In genomic region chr10:63169063-63169462, GRCh38 we compare ENCODE assay signal across 16 cellular contexts. TPM values are rescaled to one million over a fixed set of nuclear protein-coding genes. Genes with fewer than 3 reads are reported as not detected.
A peak's percentile ranks its signal among the peaks of the same experiment; 100 is the strongest.
DNase-seq lines count a peak whose midpoint lies in the region; ATAC-seq and TF ChIP-seq lines count a peak whose summit lies in the region.
"Had no signal": no experiment of that assay in that cellular context is flagged by ENCODE, and none has a peak within 500 bp of the region (broad histone marks: within the 10 kb centered on the region; RNA-seq: fewer than 3 reads in every experiment).

No MANE protein-coding gene starts in this region.

- no peak overlapping the region for H3K4me3 ChIP-seq in endodermal cell (ENCODE audit: low read length)
- H3K4me3 ChIP-seq in osteoblast (ENCODE audit: insufficient read depth, low read length) = no peak overlapping the region
- no peak overlapping the region for H3K4me3 ChIP-seq in left lung
- H3K4me3 ChIP-seq: heart left ventricle, SJSA1 had no signal

- H3K27ac ChIP-seq in endodermal cell (ENCODE audit: low read depth, low read length) (no peak overlapping the region), osteoblast (ENCODE audit: low read depth, low read length) (peak overlapping the region; percentile 17), left lung (peak overlapping the region in 1 of 2 donors; percentile 9)
- H3K27ac ChIP-seq: SJSA1 had no signal

- no peak overlapping the region for H3K4me3 Mint-ChIP-seq in activated CD4-positive, alpha-beta T cell treated with anti-CD3 and anti-CD28 coated beads for 36 hours
- H3K4me3 Mint-ChIP-seq in IgD-negative memory B cell (peak overlapping the region in 1 of 4 donors; percentile 10), endodermal cell (no peak overlapping the region)
- H3K4me3 Mint-ChIP-seq: CD14-positive monocyte; HFFc6; stimulated activated effector memory CD8-positive, alpha-beta T cell treated with anti-CD3 and anti-CD28 coated beads, Interleukin-12 subunit alpha, Interleukin-12 subunit beta, amount 100 ng/mL, for 72 hours had no signal

- H3K9me3 ChIP-seq in endodermal cell (ENCODE audit: control insufficient read depth, low read length) = no peaks in the 10 kb centered on the region
- H3K9me3 ChIP-seq in osteoblast (ENCODE audit: low read depth, low read length) = no peaks in the 10 kb centered on the region
- no peaks in the 10 kb centered on the region for H3K9me3 ChIP-seq in left lung
- H3K9me3 ChIP-seq: heart left ventricle, SJSA1 had no signal

- no peak overlapping the region for H3K4me2 ChIP-seq in osteoblast (ENCODE audit: insufficient read depth, low read length)

- H3K9me3 Mint-ChIP-seq in activated CD4-positive, alpha-beta T cell treated with anti-CD3 and anti-CD28 coated beads for 36 hours (ENCODE audit: low read depth) = no peaks in the 10 kb centered on the region
- H3K9me3 Mint-ChIP-seq in IgD-negative memory B cell = no peaks in the 10 kb centered on the region
- H3K9me3 Mint-ChIP-seq in endodermal cell = no peaks in the 10 kb centered on the region
- H3K9me3 Mint-ChIP-seq: CD14-positive monocyte; HFFc6; stimulated activated effector memory CD8-positive, alpha-beta T cell treated with anti-CD3 and anti-CD28 coated beads, Interleukin-12 subunit alpha, Interleukin-12 subunit beta, amount 100 ng/mL, for 72 hours had no signal

- H3K27me3 Mint-ChIP-seq in activated CD4-positive, alpha-beta T cell treated with anti-CD3 and anti-CD28 coated beads for 36 hours = no peaks in the 10 kb centered on the region
- H3K27me3 Mint-ChIP-seq in IgD-negative memory B cell = no peaks in the 10 kb centered on the region
- no peaks in the 10 kb centered on the region for H3K27me3 Mint-ChIP-seq in endodermal cell (ENCODE audit: insufficient read depth)

- TF ChIP-seq CTCF in endodermal cell (conservative IDR thresholded peaks at IDR 0.05) (no peak), osteoblast (IDR thresholded peaks at IDR 0.05; ENCODE audit: extremely low read depth, low read depth, low read length) (no peak), left lung (IDR thresholded peaks at IDR 0.05) (no peak)

- peaks cover 5% of the 10 kb centered on the region for H4K20me1 ChIP-seq in osteoblast (ENCODE audit: insufficient read depth, low read length)

- intact Hi-C loops in activated CD4-positive, alpha-beta T cell treated with anti-CD3 and anti-CD28 coated beads for 36 hours (cut with DNase I, micrococcal nuclease) = no loop called here
- intact Hi-C loops in left lung (cut with DNase I) = loop anchor here in 1 of 2 donors (5.0 kb wide), 1 partner anchor 543 kb away; no protein-coding TSS in a partner anchor

- no peak overlapping the region for H3K9ac ChIP-seq in endodermal cell (ENCODE audit: extremely low read depth, low read length, poor library complexity, severe bottlenecking)

- POLR2A ChIA-PET in activated CD4-positive, alpha-beta T cell treated with anti-CD3 and anti-CD28 coated beads for 36 hours (lab: Charles Lee) = no interaction called here

- H3K79me2 ChIP-seq in osteoblast (ENCODE audit: insufficient read depth, low read length) = peaks cover 4% of the 10 kb centered on the region

- DNase-seq in activated CD4-positive, alpha-beta T cell treated with anti-CD3 and anti-CD28 coated beads for 36 hours = no peak
- no peak for DNase-seq in activated CD4-positive, alpha-beta T cell treated with anti-CD3 and anti-CD28 coated beads, Interleukin-2, amount 50 U/mL, for 4 hours
- DNase-seq in endodermal cell = no peak
- DNase-seq in osteoblast (ENCODE audit: insufficient read length, low spot score, missing footprints) = no peak
- no peak for DNase-seq in left lung
- no peak for DNase-seq in Ammon's horn (ENCODE audit: low spot score)
- DNase-seq: activated CD4-positive, alpha-beta T cell treated with anti-CD3 and anti-CD28 coated beads, Interleukin-2, amount 50 U/mL, for 1 hour; DND-41; heart left ventricle; HFFc6; posterior cingulate gyrus had no signal

- peak overlapping the region; percentile 32 for H3K27ac Mint-ChIP-seq in activated CD4-positive, alpha-beta T cell treated with anti-CD3 and anti-CD28 coated beads for 36 hours
- H3K27ac Mint-ChIP-seq in IgD-negative memory B cell = peak overlapping the region in 2 of 3 donors; percentile 72 to 82
- H3K27ac Mint-ChIP-seq in endodermal cell = peak overlapping the region; percentile 19
- H3K27ac Mint-ChIP-seq: HFFc6 had no signal

- ATAC-seq in activated CD4-positive, alpha-beta T cell treated with anti-CD3 and anti-CD28 coated beads for 36 hours = no peak
- ATAC-seq in left lung (no peak), HG02610 (IDR thresholded peaks at IDR 0.05; ENCODE audit: unreplicated experiment) (no peak)
- ATAC-seq: heart left ventricle; stimulated activated effector memory CD8-positive, alpha-beta T cell treated with anti-CD3 and anti-CD28 coated beads, Interleukin-12 subunit alpha, Interleukin-12 subunit beta, amount 100 ng/mL, for 72 hours had no signal

- no peaks in the 10 kb centered on the region for H3K27me3 ChIP-seq in endodermal cell (ENCODE audit: control insufficient read depth, insufficient read depth, low read length, poor library complexity, severe bottlenecking)
- no peaks in the 10 kb centered on the region for H3K27me3 ChIP-seq in osteoblast (ENCODE audit: insufficient read depth, low read length)
- no peaks in the 10 kb centered on the region for H3K27me3 ChIP-seq in left lung
- H3K27me3 ChIP-seq: heart left ventricle, SJSA1 had no signal

- peaks cover 45% of the 10 kb centered on the region for H3K4me1 Mint-ChIP-seq in activated CD4-positive, alpha-beta T cell treated with anti-CD3 and anti-CD28 coated beads for 36 hours
- H3K4me1 Mint-ChIP-seq in IgD-negative memory B cell (peaks cover 16 to 27% (median 19%) of the 10 kb centered on the region in 3 donors), endodermal cell (peaks cover 16% of the 10 kb centered on the region)

- no peak overlapping the region for H2AFZ ChIP-seq in osteoblast (ENCODE audit: low read length)

- peaks cover 95% of the 10 kb centered on the region for H3K36me3 ChIP-seq in endodermal cell (ENCODE audit: control insufficient read depth, insufficient read depth, low read length)
- H3K36me3 ChIP-seq in osteoblast (ENCODE audit: insufficient read depth, low read length) = peaks cover 41% of the 10 kb centered on the region
- H3K36me3 ChIP-seq in left lung = peaks cover 0 to 75% of the 10 kb centered on the region in 2 donors

- H3K36me3 Mint-ChIP-seq in activated CD4-positive, alpha-beta T cell treated with anti-CD3 and anti-CD28 coated beads for 36 hours (ENCODE audit: low read depth) = peaks cover 44% of the 10 kb centered on the region
- peaks cover 3% of the 10 kb centered on the region for H3K36me3 Mint-ChIP-seq in IgD-negative memory B cell
- H3K36me3 Mint-ChIP-seq in endodermal cell (ENCODE audit: low read depth) = peaks cover 65% of the 10 kb centered on the region

- H3K4me1 ChIP-seq in endodermal cell (ENCODE audit: control insufficient read depth, insufficient read depth, low read length) = no peaks in the 10 kb centered on the region
- H3K4me1 ChIP-seq in osteoblast (ENCODE audit: insufficient read depth, low read length) = no peaks in the 10 kb centered on the region
- H3K4me1 ChIP-seq in left lung = peaks cover 0 to 19% of the 10 kb centered on the region in 2 donors
- H3K4me1 ChIP-seq: SJSA1 had no signal

- WGBS in endodermal cell (ENCODE audit: insufficient coverage in 1 of 2, insufficient read length in 1 of 2), 2 experiments = 72 to 84% methylated on average over 2 of the region's 2 CpGs

- CTCF ChIA-PET in activated CD4-positive, alpha-beta T cell treated with anti-CD3 and anti-CD28 coated beads for 36 hours (lab: Charles Lee) = interaction anchor here (1.7 to 5.9 kb wide), 3 partner anchors 12 to 551 kb away, joined by 8 to 204 read pairs (median 56); no protein-coding TSS in a partner anchor

RNA-seq across cellular contexts. Expression of gene NRBF2, which starts 35.9 kb away (rescaled TPM):
- total RNA-seq in activated CD4-positive, alpha-beta T cell treated with anti-CD3 and anti-CD28 coated beads for 36 hours = 10 to 100 TPM; 23.9 to 24.1 TPM
- 24.2 TPM for polyA plus RNA-seq in IgD-negative memory B cell
- 10 to 100 TPM; 27.5 to 28.9 TPM for total RNA-seq in endodermal cell
- polyA plus RNA-seq in endodermal cell (2013, experiment 1 of 2) = 22.9 TPM
- polyA plus RNA-seq in endodermal cell (2013, experiment 2 of 2) = 25.0 TPM
- total RNA-seq in osteoblast = 35.1 and 43.3 TPM in 2 replicates
- total RNA-seq in left lung = 10 to 100 TPM; 19.0 to 24.1 TPM

Comparison
In these comparisons a context has a peak if more than half of its experiments do, and no peak if none do; other contexts are left out.
1. H3K27ac Mint-ChIP-seq: peak in every context shown above with its lines; median percentile 77 in IgD-negative memory B cell; 32 in activated CD4-positive, alpha-beta T cell treated with anti-CD3 and anti-CD28 coated beads for 36 hours; 19 in endodermal cell.